In genomic region chr12:116659771-116660481, GRCh38 we compare ENCODE assay signal across 19 cellular contexts.
DNase-seq lines count a peak whose midpoint lies in the region; ATAC-seq, FAIRE-seq and TF ChIP-seq lines count a peak whose summit lies in the region.
"Had no signal": no experiment of that assay in that cellular context is flagged by ENCODE, and none has a peak within 500 bp of the region (broad histone marks: within the 10 kb centered on the region; RNA-seq: fewer than 3 reads in every experiment).

No MANE protein-coding gene starts in this region.

- no peaks in the 10 kb centered on the region for H3K9me3 Mint-ChIP-seq in chondrocyte (ENCODE audit: low read depth)
- H3K9me3 Mint-ChIP-seq: activated naive CD8-positive, alpha-beta T cell treated with anti-CD3 and anti-CD28 coated beads for 36 hours had no signal

- intact Hi-C loops in left colon (cut with DNase I, micrococcal nuclease) (no loop called here), heart right ventricle (cut with DNase I) (no loop called here)

- no peaks in the 10 kb centered on the region for H3K27me3 Mint-ChIP-seq in chondrocyte (ENCODE audit: low read depth)

- ATAC-seq in HG03442 (IDR thresholded peaks at IDR 0.05; ENCODE audit: unreplicated experiment) (no peak), left colon (no peak), heart right ventricle (no peak)
- ATAC-seq: left lobe of liver, upper lobe of right lung had no signal

- no peak overlapping the region for H4K91ac ChIP-seq in trophoblast cell (ENCODE audit: low read depth, low read length)

- TF ChIP-seq CTCF in chondrocyte (IDR thresholded peaks at IDR 0.05) (no peak), heart right ventricle (IDR thresholded peaks at IDR 0.05) (no peak)

- no peaks in the 10 kb centered on the region for H3K79me2 ChIP-seq in trophoblast cell (ENCODE audit: control insufficient read depth, insufficient read depth, low read length, poor library complexity)

- WGBS in trophoblast cell (ENCODE audit: extremely low coverage, insufficient coverage, insufficient read length): no CpG with 5 or more reads among the region's 13 CpGs
- WGBS in heart right ventricle, 2 donors: 85 to 86% methylated on average over 13 of the region's 13 CpGs

- no peak overlapping the region for H3K23ac ChIP-seq in trophoblast cell (ENCODE audit: low read length)

- peaks cover 0 to 3% of the 10 kb centered on the region in 2 experiments for H3K36me3 ChIP-seq in trophoblast cell (ENCODE audit: control insufficient read depth in 1 of 2, insufficient read depth in 2 of 2, low read length in 2 of 2)
- no peaks in the 10 kb centered on the region for H3K36me3 ChIP-seq in heart right ventricle
- H3K36me3 ChIP-seq: right atrium auricular region, upper lobe of right lung had no signal

- H3K9ac ChIP-seq in trophoblast cell (ENCODE audit: low read length): no peak overlapping the region

- H2AK5ac ChIP-seq in trophoblast cell (ENCODE audit: low read length): no peak overlapping the region

- peak; percentile 72 for FAIRE-seq in RCC 7860 (lab: Jason Lieb, UNC)
- FAIRE-seq: H1 had no signal

- H3K18ac ChIP-seq in trophoblast cell (ENCODE audit: low read length): no peak overlapping the region

- H3K4me1 ChIP-seq in trophoblast cell (ENCODE audit: control insufficient read depth in 1 of 2, insufficient read depth in 2 of 2, low read length in 2 of 2) (peaks cover 9 to 13% of the 10 kb centered on the region in 2 experiments), heart right ventricle (peaks cover 6 to 30% (median 15%) of the 10 kb centered on the region in 9 donors)

- no peak overlapping the region for H4K12ac ChIP-seq in trophoblast cell (ENCODE audit: low read depth, low read length)

- H3K4ac ChIP-seq in trophoblast cell (ENCODE audit: low read depth, low read length): no peak overlapping the region

- no peaks in the 10 kb centered on the region for H3K36me3 Mint-ChIP-seq in chondrocyte (ENCODE audit: low read depth)
- H3K36me3 Mint-ChIP-seq: activated naive CD8-positive, alpha-beta T cell treated with anti-CD3 and anti-CD28 coated beads for 36 hours; CD4-positive, alpha-beta memory T cell had no signal

- no peaks in the 10 kb centered on the region for H3K27me3 ChIP-seq in trophoblast cell (ENCODE audit: insufficient read depth, low read length)
- H3K27me3 ChIP-seq in heart right ventricle: no peaks in the 10 kb centered on the region
- H3K27me3 ChIP-seq: right atrium auricular region, upper lobe of right lung had no signal

- no peak overlapping the region for H2AFZ ChIP-seq in trophoblast cell (ENCODE audit: insufficient read depth, low read length, poor library complexity)

- H3K27ac ChIP-seq in trophoblast cell (ENCODE audit: low read depth, low read length) (no peak overlapping the region), heart right ventricle (no peak overlapping the region)

- H2BK12ac ChIP-seq in trophoblast cell (ENCODE audit: low read length): no peak overlapping the region

- peaks cover 38% of the 10 kb centered on the region for H3K4me1 Mint-ChIP-seq in chondrocyte (ENCODE audit: low read depth)
- H3K4me1 Mint-ChIP-seq: activated naive CD8-positive, alpha-beta T cell treated with anti-CD3 and anti-CD28 coated beads for 36 hours; CD4-positive, alpha-beta memory T cell had no signal

- H3K4me3 ChIP-seq in trophoblast cell (ENCODE audit: low read depth, low read length) (no peak overlapping the region), heart right ventricle (no peak overlapping the region)
- H3K4me3 ChIP-seq: right atrium auricular region, upper lobe of right lung had no signal

- in situ Hi-C loops in G401 (cut with HindIII; ENCODE audit: low sequenced_read_pairs): no loop called here

- no peaks in the 10 kb centered on the region for H3K79me1 ChIP-seq in trophoblast cell (ENCODE audit: low read length)

- H3K14ac ChIP-seq in trophoblast cell (ENCODE audit: low read length): no peak overlapping the region

- H3K9me3 ChIP-seq in trophoblast cell (ENCODE audit: insufficient read depth, low read depth, low read length) (peaks cover 2% of the 10 kb centered on the region), heart right ventricle (no peaks in the 10 kb centered on the region)
- H3K9me3 ChIP-seq: right atrium auricular region, upper lobe of right lung had no signal

- H3K4me3 Mint-ChIP-seq in chondrocyte (ENCODE audit: unreplicated experiment): no peak overlapping the region
- H3K4me3 Mint-ChIP-seq: activated naive CD8-positive, alpha-beta T cell treated with anti-CD3 and anti-CD28 coated beads for 36 hours; CD4-positive, alpha-beta memory T cell had no signal

- H2BK5ac ChIP-seq in trophoblast cell (ENCODE audit: low read depth, low read length, poor library complexity): no peak overlapping the region

- peak overlapping the region; percentile 63 for H3K27ac Mint-ChIP-seq in chondrocyte (ENCODE audit: unreplicated experiment)
- H3K27ac Mint-ChIP-seq: activated naive CD8-positive, alpha-beta T cell treated with anti-CD3 and anti-CD28 coated beads for 36 hours; CD4-positive, alpha-beta memory T cell had no signal

- no peak overlapping the region for H2BK120ac ChIP-seq in trophoblast cell (ENCODE audit: insufficient read depth, low read length, poor library complexity)

- DNase-seq in G401 (ENCODE audit: low spot score) (peak; percentile 62), RCC 7860 (ENCODE audit: low spot score) (peak; percentile 62), chondrocyte (ENCODE audit: low spot score) (no peak), trophoblast cell (peak; percentile 52 to 79), left colon (no peak), heart right ventricle (no peak)
- no peak for DNase-seq in stimulated activated CD4-positive, alpha-beta T cell treated with anti-CD3 and anti-CD28 coated beads, Interleukin-4, amount 100 ng/mL, for 24 hours
- DNase-seq: activated naive CD8-positive, alpha-beta T cell treated with anti-CD3 and anti-CD28 coated beads for 36 hours; activated T-cell treated with anti-CD3 and anti-CD28 coated beads, Interleukin-2, amount 50 U/mL, for 1 hour; CD4-positive, alpha-beta memory T cell; KG1; NCI-H1436; NCI-H526; RPMI8226; upper lobe of right lung had no signal

- no peak overlapping the region for H3K4me2 ChIP-seq in trophoblast cell (ENCODE audit: low read length)

- no peak overlapping the region for H4K8ac ChIP-seq in trophoblast cell (ENCODE audit: low read depth, low read length)

Comparison
In these comparisons a context has a peak if more than half of its experiments do, and no peak if none do; other contexts are left out.
1. DNase-seq: peak in G401 (single experiment), RCC 7860 (single experiment) and trophoblast cell (2 of 2); none in chondrocyte (single experiment), left colon (0 of 2), stimulated activated CD4-positive, alpha-beta T cell treated with anti-CD3 and anti-CD28 coated beads, Interleukin-4, amount 100 ng/mL, for 24 hours (single experiment) and heart right ventricle (0 of 2).